In genomic region chr10:59536151-59536550, GRCh38 we compare ENCODE assay signal across 2 cellular contexts.
TF ChIP-seq lines count a peak whose summit lies in the region.

No MANE protein-coding gene starts in this region.

TF ChIP-seq in liver, 16 proteins besides CTCF, POLR2A, EP300 and RAD21 (continued from another document):
- TF ChIP-seq, protein P1, sequence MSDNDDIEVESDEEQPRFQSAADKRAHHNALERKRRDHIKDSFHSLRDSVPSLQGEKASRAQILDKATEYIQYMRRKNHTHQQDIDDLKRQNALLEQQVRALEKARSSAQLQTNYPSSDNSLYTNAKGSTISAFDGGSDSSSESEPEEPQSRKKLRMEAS (IDR thresholded peaks at IDR 0.05): no peak
- TF ChIP-seq, protein P2, sequence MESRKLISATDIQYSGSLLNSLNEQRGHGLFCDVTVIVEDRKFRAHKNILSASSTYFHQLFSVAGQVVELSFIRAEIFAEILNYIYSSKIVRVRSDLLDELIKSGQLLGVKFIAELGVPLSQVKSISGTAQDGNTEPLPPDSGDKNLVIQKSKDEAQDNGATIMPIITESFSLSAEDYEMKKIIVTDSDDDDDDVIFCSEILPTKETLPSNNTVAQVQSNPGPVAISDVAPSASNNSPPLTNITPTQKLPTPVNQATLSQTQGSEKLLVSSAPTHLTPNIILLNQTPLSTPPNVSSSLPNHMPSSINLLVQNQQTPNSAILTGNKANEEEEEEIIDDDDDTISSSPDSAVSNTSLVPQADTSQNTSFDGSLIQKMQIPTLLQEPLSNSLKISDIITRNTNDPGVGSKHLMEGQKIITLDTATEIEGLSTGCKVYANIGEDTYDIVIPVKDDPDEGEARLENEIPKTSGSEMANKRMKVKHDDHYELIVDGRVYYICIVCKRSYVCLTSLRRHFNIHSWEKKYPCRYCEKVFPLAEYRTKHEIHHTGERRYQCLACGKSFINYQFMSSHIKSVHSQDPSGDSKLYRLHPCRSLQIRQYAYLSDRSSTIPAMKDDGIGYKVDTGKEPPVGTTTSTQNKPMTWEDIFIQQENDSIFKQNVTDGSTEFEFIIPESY (IDR thresholded peaks at IDR 0.05): no peak

TF ChIP-seq in HepG2, 621 proteins besides CTCF, POLR2A, EP300 and RAD21 (continued from another document):
- TF ChIP-seq, protein P3, sequence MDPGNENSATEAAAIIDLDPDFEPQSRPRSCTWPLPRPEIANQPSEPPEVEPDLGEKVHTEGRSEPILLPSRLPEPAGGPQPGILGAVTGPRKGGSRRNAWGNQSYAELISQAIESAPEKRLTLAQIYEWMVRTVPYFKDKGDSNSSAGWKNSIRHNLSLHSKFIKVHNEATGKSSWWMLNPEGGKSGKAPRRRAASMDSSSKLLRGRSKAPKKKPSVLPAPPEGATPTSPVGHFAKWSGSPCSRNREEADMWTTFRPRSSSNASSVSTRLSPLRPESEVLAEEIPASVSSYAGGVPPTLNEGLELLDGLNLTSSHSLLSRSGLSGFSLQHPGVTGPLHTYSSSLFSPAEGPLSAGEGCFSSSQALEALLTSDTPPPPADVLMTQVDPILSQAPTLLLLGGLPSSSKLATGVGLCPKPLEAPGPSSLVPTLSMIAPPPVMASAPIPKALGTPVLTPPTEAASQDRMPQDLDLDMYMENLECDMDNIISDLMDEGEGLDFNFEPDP (CRISPR knock-in tag; conservative IDR thresholded peaks at IDR 0.05): no peak
- TF ChIP-seq ZNF816 (CRISPR knock-in tag; IDR thresholded peaks at IDR 0.05; ENCODE audit: borderline replicate concordance) (no peak), ZNF232 (CRISPR knock-in tag; IDR thresholded peaks at IDR 0.05; ENCODE audit: borderline replicate concordance) (no peak), ZNF674 (CRISPR knock-in tag; IDR thresholded peaks at IDR 0.05; ENCODE audit: low read depth) (no peak), ZFP91 (CRISPR knock-in tag; IDR thresholded peaks at IDR 0.05; ENCODE audit: borderline replicate concordance) (no peak), ETV5 (CRISPR knock-in tag; IDR thresholded peaks at IDR 0.05; ENCODE audit: borderline replicate concordance) (no peak), ASH2L (IDR thresholded peaks at IDR 0.05; ENCODE audit: insufficient read length, low read depth, low read length) (no peak), ATF1 (CRISPR knock-in tag; IDR thresholded peaks at IDR 0.05) (no peak), BCL6 (CRISPR knock-in tag; IDR thresholded peaks at IDR 0.05) (no peak)
- TF ChIP-seq, protein P4, sequence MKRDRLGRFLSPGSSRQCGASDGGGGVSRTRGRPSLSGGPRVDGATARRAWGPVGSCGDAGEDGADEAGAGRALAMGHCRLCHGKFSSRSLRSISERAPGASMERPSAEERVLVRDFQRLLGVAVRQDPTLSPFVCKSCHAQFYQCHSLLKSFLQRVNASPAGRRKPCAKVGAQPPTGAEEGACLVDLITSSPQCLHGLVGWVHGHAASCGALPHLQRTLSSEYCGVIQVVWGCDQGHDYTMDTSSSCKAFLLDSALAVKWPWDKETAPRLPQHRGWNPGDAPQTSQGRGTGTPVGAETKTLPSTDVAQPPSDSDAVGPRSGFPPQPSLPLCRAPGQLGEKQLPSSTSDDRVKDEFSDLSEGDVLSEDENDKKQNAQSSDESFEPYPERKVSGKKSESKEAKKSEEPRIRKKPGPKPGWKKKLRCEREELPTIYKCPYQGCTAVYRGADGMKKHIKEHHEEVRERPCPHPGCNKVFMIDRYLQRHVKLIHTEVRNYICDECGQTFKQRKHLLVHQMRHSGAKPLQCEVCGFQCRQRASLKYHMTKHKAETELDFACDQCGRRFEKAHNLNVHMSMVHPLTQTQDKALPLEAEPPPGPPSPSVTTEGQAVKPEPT (CRISPR knock-in tag; IDR thresholded peaks at IDR 0.05; ENCODE audit: low read depth): no peak
- TF ChIP-seq, protein P5, sequence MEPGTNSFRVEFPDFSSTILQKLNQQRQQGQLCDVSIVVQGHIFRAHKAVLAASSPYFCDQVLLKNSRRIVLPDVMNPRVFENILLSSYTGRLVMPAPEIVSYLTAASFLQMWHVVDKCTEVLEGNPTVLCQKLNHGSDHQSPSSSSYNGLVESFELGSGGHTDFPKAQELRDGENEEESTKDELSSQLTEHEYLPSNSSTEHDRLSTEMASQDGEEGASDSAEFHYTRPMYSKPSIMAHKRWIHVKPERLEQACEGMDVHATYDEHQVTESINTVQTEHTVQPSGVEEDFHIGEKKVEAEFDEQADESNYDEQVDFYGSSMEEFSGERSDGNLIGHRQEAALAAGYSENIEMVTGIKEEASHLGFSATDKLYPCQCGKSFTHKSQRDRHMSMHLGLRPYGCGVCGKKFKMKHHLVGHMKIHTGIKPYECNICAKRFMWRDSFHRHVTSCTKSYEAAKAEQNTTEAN (CRISPR knock-in tag; conservative IDR thresholded peaks at IDR 0.05): no peak
- TF ChIP-seq, protein P6, sequence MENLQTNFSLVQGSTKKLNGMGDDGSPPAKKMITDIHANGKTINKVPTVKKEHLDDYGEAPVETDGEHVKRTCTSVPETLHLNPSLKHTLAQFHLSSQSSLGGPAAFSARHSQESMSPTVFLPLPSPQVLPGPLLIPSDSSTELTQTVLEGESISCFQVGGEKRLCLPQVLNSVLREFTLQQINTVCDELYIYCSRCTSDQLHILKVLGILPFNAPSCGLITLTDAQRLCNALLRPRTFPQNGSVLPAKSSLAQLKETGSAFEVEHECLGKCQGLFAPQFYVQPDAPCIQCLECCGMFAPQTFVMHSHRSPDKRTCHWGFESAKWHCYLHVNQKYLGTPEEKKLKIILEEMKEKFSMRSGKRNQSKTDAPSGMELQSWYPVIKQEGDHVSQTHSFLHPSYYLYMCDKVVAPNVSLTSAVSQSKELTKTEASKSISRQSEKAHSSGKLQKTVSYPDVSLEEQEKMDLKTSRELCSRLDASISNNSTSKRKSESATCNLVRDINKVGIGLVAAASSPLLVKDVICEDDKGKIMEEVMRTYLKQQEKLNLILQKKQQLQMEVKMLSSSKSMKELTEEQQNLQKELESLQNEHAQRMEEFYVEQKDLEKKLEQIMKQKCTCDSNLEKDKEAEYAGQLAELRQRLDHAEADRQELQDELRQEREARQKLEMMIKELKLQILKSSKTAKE (CRISPR knock-in tag; IDR thresholded peaks at IDR 0.05; ENCODE audit: borderline replicate concordance): no peak
